ENCODE assay signal across 13 cellular contexts in the genomic region with DNA sequence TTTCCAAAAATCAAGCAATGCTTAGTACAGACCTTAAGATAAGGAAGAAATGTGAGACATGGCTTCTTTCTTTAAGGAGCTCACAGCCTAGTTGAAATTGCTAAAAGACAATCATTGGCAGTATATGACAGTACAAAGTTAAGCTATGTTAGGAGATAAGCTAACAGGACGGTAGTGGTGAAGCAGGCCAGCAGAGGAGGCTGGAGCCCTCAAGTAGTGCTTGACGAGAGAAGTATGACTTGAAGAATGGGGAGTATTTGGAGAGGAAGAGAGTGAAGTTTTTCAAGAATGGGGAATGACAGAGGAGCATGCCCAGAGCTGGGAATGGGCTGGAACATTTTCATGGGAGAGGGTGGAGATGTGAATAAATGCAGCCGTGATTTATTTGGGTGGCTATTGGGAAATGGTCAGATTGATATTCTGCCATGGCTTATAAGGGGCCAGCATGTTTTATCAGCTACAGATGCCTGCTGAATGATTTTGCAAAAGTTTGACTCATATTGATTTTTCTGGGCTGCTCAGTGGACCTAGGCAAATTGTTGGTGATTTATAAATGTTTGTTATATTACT. TPM values are rescaled to one million over a fixed set of nuclear protein-coding genes. Genes with fewer than 3 reads are reported as not detected.
DNase-seq lines count a peak whose midpoint lies in the region; ATAC-seq, FAIRE-seq and TF ChIP-seq lines count a peak whose summit lies in the region.
"Had no signal": no experiment of that assay in that cellular context is flagged by ENCODE, and none has a peak within 500 bp of the region (broad histone marks: within the 10 kb centered on the region; RNA-seq: fewer than 3 reads in every experiment).

No MANE protein-coding gene starts in this region.

- H3K27me3 ChIP-seq in H7 (ENCODE audit: control insufficient read depth, insufficient read depth, low read length) (no peaks in the 10 kb centered on the region), keratinocyte (ENCODE audit: control insufficient read depth, extremely low read depth, insufficient read depth, low read length) (no peaks in the 10 kb centered on the region), smooth muscle cell (ENCODE audit: low read depth) (no peaks in the 10 kb centered on the region)
- H3K27me3 ChIP-seq: dorsolateral prefrontal cortex, uterus had no signal

- H3K27me3 Mint-ChIP-seq in MCF 10A (ENCODE audit: insufficient read depth, unreplicated experiment) = no peaks in the 10 kb centered on the region
- no peaks in the 10 kb centered on the region for H3K27me3 Mint-ChIP-seq in stimulated activated naive CD8-positive, alpha-beta T cell treated with anti-CD3 and anti-CD28 coated beads, Interleukin-15, amount 100 ng/mL, for 72 hours
- H3K27me3 Mint-ChIP-seq: activated T-cell treated with anti-CD3 and anti-CD28 coated beads, Interleukin-2, amount 50 U/mL, for 24 hours; memory B cell had no signal

- H3K27ac ChIP-seq in keratinocyte (ENCODE audit: control insufficient read depth, insufficient read depth, low read length) (peak overlapping the region; percentile 17), smooth muscle cell (ENCODE audit: low read depth) (peak overlapping the region; percentile 98), kidney (ENCODE audit: low read depth in 2 of 2, low read length in 2 of 2) (peak overlapping the region in 1 of 2 donors; percentile 52)

- CTCF ChIA-PET in MCF 10A (lab: Yijun Ruan, JAX) = interaction anchor here (0.7 to 2.8 kb wide), 7 partner anchors 9 to 99 kb away, joined by 3 to 19 read pairs (median 8); partner anchors contain the start of gene LURAP1L

- intact Hi-C loops in MCF 10A (cut with micrococcal nuclease) (no loop called here), kidney (cut with DNase I) (no loop called here)

- no peak for ATAC-seq in stimulated activated naive CD8-positive, alpha-beta T cell treated with anti-CD3 and anti-CD28 coated beads, Interleukin-15, amount 100 ng/mL, for 72 hours

- peaks cover 43% of the 10 kb centered on the region for H3K4me1 Mint-ChIP-seq in MCF 10A (ENCODE audit: insufficient read depth, unreplicated experiment)
- no peaks in the 10 kb centered on the region for H3K4me1 Mint-ChIP-seq in stimulated activated naive CD8-positive, alpha-beta T cell treated with anti-CD3 and anti-CD28 coated beads, Interleukin-15, amount 100 ng/mL, for 72 hours
- H3K4me1 Mint-ChIP-seq: memory B cell had no signal

- no peak overlapping the region for H3K4me2 ChIP-seq in keratinocyte (ENCODE audit: control insufficient read depth, extremely low read depth, insufficient read depth, low read depth, low read length)
- H3K4me2 ChIP-seq in smooth muscle cell = peak overlapping the region; percentile 41

- POLR2A ChIA-PET in MCF 10A (lab: Yijun Ruan, JAX) = interaction anchor here (0.9 to 7.3 kb wide), 9 partner anchors 9 to 58 kb away, joined by 3 to 242 read pairs (median 4); partner anchors contain the start of gene LURAP1L

- H3K9ac ChIP-seq in keratinocyte (ENCODE audit: control insufficient read depth, extremely low read depth, insufficient read depth, low read length) (peak overlapping the region; percentile 3), smooth muscle cell (ENCODE audit: low read depth) (no peak overlapping the region), kidney (ENCODE audit: low read length in 2 of 2) (no peak overlapping the region)

- WGBS in smooth muscle cell (ENCODE audit: low lambda C conversion rate) = 47% methylated on average over 3 of the region's 3 CpGs

- DNase-seq in H7 (peak; percentile 9), MCF 10A (ENCODE audit: unreplicated experiment) (peak; percentile 11), keratinocyte (ENCODE audit: low read depth, low spot score) (no peak), smooth muscle cell (lab: John Stamatoyannopoulos, UW; ENCODE audit: unreplicated experiment) (no peak), kidney (no peak), GOT3 (lab: John Stamatoyannopoulos, UW) (no peak), G401 (ENCODE audit: low spot score) (no peak)
- DNase-seq in stimulated activated naive CD8-positive, alpha-beta T cell treated with anti-CD3 and anti-CD28 coated beads, Interleukin-15, amount 100 ng/mL, for 72 hours = no peak
- DNase-seq: activated T-cell treated with anti-CD3 and anti-CD28 coated beads, Interleukin-2, amount 50 U/mL, for 24 hours; dorsolateral prefrontal cortex; uterus had no signal

- TF ChIP-seq CTCF in MCF 10A (IDR thresholded peaks at IDR 0.05; ENCODE audit: unreplicated experiment) = no peak
- peak in 1 of 3 experiments; percentile 10 for TF ChIP-seq CTCF in keratinocyte (optimal IDR thresholded peaks at IDR 0.05 in 1 of 3, IDR thresholded peaks at IDR 0.05 in 1 of 3, conservative IDR thresholded peaks at IDR 0.05 in 1 of 3; ENCODE audit: extremely low read depth in 1 of 3, insufficient read depth in 2 of 3, low read length in 3 of 3)
- no peak for TF ChIP-seq CTCF in smooth muscle cell (IDR thresholded peaks at IDR 0.05; ENCODE audit: borderline replicate concordance, insufficient read depth, poor library complexity, severe bottlenecking)
- no peak for TF ChIP-seq CTCF in kidney (IDR thresholded peaks at IDR 0.05; ENCODE audit: borderline replicate concordance, extremely low read depth, insufficient read depth)

- H3K9me3 Mint-ChIP-seq in MCF 10A (ENCODE audit: unreplicated experiment) = no peaks in the 10 kb centered on the region
- H3K9me3 Mint-ChIP-seq in stimulated activated naive CD8-positive, alpha-beta T cell treated with anti-CD3 and anti-CD28 coated beads, Interleukin-15, amount 100 ng/mL, for 72 hours = peaks cover 4 to 18% of the 10 kb centered on the region in 2 donors

- H3K9me3 ChIP-seq in keratinocyte (ENCODE audit: control insufficient read depth, low read depth, low read length) (no peaks in the 10 kb centered on the region), smooth muscle cell (replicated peaks; ENCODE audit: low read depth) (no peaks in the 10 kb centered on the region), kidney (ENCODE audit: control insufficient read depth in 1 of 2, low read length in 2 of 2) (no peaks in the 10 kb centered on the region)
- H3K9me3 ChIP-seq: uterus had no signal

- peaks cover 21% of the 10 kb centered on the region for H3K4me1 ChIP-seq in keratinocyte (ENCODE audit: control insufficient read depth, extremely low read depth, insufficient read depth, low read length)
- peaks cover 7% of the 10 kb centered on the region for H3K4me1 ChIP-seq in smooth muscle cell (ENCODE audit: low read depth)
- peaks cover 0 to 4% of the 10 kb centered on the region in 2 donors for H3K4me1 ChIP-seq in kidney (ENCODE audit: control insufficient read depth in 1 of 2, insufficient read depth in 1 of 2, low read depth in 1 of 2, low read length in 2 of 2)
- H3K4me1 ChIP-seq: uterus had no signal

- FAIRE-seq in keratinocyte (lab: Jason Lieb, UNC) (peak; percentile 17), kidney (lab: Jason Lieb, UNC) (no peak)

- no peaks in the 10 kb centered on the region for H4K20me1 ChIP-seq in keratinocyte (ENCODE audit: control insufficient read depth, extremely low read depth, insufficient read depth, low read length)
- H4K20me1 ChIP-seq in smooth muscle cell (ENCODE audit: low read depth) = no peaks in the 10 kb centered on the region

- H3K9me1 ChIP-seq in keratinocyte (ENCODE audit: control insufficient read depth, extremely low read depth, insufficient read depth, low read length) = no peaks in the 10 kb centered on the region

- no peak overlapping the region for H3K4me3 Mint-ChIP-seq in MCF 10A (ENCODE audit: unreplicated experiment)
- no peak overlapping the region for H3K4me3 Mint-ChIP-seq in stimulated activated naive CD8-positive, alpha-beta T cell treated with anti-CD3 and anti-CD28 coated beads, Interleukin-15, amount 100 ng/mL, for 72 hours
- H3K4me3 Mint-ChIP-seq: activated T-cell treated with anti-CD3 and anti-CD28 coated beads, Interleukin-2, amount 50 U/mL, for 24 hours; memory B cell had no signal

- H3K36me3 ChIP-seq in H7 (replicated peaks; ENCODE audit: control insufficient read depth, insufficient read depth, low read length) = no peaks in the 10 kb centered on the region
- no peaks in the 10 kb centered on the region for H3K36me3 ChIP-seq in keratinocyte (ENCODE audit: control insufficient read depth in 2 of 2, extremely low read depth in 1 of 2, insufficient read depth in 2 of 2, low read length in 2 of 2)
- H3K36me3 ChIP-seq in smooth muscle cell (ENCODE audit: low read depth) = no peaks in the 10 kb centered on the region
- no peaks in the 10 kb centered on the region for H3K36me3 ChIP-seq in kidney (ENCODE audit: control insufficient read depth in 1 of 2, insufficient read depth in 2 of 2, low read length in 2 of 2)
- H3K36me3 ChIP-seq: uterus had no signal

- BruUV-seq in MCF 10A (replicated peaks; lab: Mats Ljungman, UMichigan) = no TSS peak

- H3K4me3 ChIP-seq in H7 (ENCODE audit: insufficient read depth, low read depth, low read length) (no peak overlapping the region), keratinocyte (ENCODE audit: control insufficient read depth in 2 of 3, extremely low read depth in 1 of 3, insufficient read depth in 2 of 3, low read depth in 1 of 3, low read length in 3 of 3) (no peak overlapping the region), smooth muscle cell (no peak overlapping the region), kidney (ENCODE audit: low read length in 2 of 2) (no peak overlapping the region)
- H3K4me3 ChIP-seq: uterus had no signal

- no peak overlapping the region for H2AFZ ChIP-seq in keratinocyte (ENCODE audit: control insufficient read depth, low read length)
- no peak overlapping the region for H2AFZ ChIP-seq in smooth muscle cell (ENCODE audit: low read depth)

- H3K79me2 ChIP-seq in keratinocyte (ENCODE audit: control insufficient read depth, insufficient read depth, low read length) (no peaks in the 10 kb centered on the region), smooth muscle cell (ENCODE audit: low read depth) (peaks cover 43% of the 10 kb centered on the region)

- peaks cover 15% of the 10 kb centered on the region for H3F3A ChIP-seq in smooth muscle cell (ENCODE audit: low read depth)

- dilution Hi-C loops in keratinocyte (cut with MboI; ENCODE audit: extremely low pct_ligation_motif_present, low sequenced_read_pairs) = no loop called here

- H3K27ac Mint-ChIP-seq in MCF 10A (ENCODE audit: low read depth, unreplicated experiment) = peak overlapping the region; percentile 97
- no peak overlapping the region for H3K27ac Mint-ChIP-seq in stimulated activated naive CD8-positive, alpha-beta T cell treated with anti-CD3 and anti-CD28 coated beads, Interleukin-15, amount 100 ng/mL, for 72 hours
- H3K27ac Mint-ChIP-seq: activated T-cell treated with anti-CD3 and anti-CD28 coated beads, Interleukin-2, amount 50 U/mL, for 24 hours; memory B cell had no signal

- H3K36me3 Mint-ChIP-seq in MCF 10A (ENCODE audit: insufficient read depth, unreplicated experiment) = peaks cover 10% of the 10 kb centered on the region
- H3K36me3 Mint-ChIP-seq: memory B cell had no signal

- in situ Hi-C loops in G401 (cut with HindIII; ENCODE audit: low sequenced_read_pairs) = no loop called here

RNA-seq across cellular contexts. Expression of gene LURAP1L, which starts 43.7 kb away (rescaled TPM):
- 0.90 and 1.7 TPM in 2 replicates for total RNA-seq in H7 (2014; rRNA removed; shearing (Covaris generic))
- 59.2 and 80.4 TPM in 2 replicates for total RNA-seq in MCF 10A (2022)
- 11.9 to 42.7 TPM (median 25.0 TPM) in 3 replicates for polyA plus RNA-seq in keratinocyte
- 34.2 TPM for polyA plus RNA-seq in keratinocyte (2011; ENCODE audit: low read depth)
- 17.4 and 18.7 TPM in 2 replicates for polyA plus RNA-seq in keratinocyte (2011; cell fraction: cytosol; rRNA removed)
- polyA plus RNA-seq in keratinocyte (2011; cell fraction: nucleus; rRNA removed) = 52.9 and 62.6 TPM in 2 replicates
- polyA plus RNA-seq in keratinocyte (2012; ENCODE audit: low replicate concordance) = 8.0 and 35.9 TPM in 2 replicates
- polyA minus RNA-seq in keratinocyte = 9.9 to 62.2 TPM (median 26.1 TPM) in 3 replicates
- polyA minus RNA-seq in keratinocyte (2011; cell fraction: cytosol; rRNA and poly(A)+ RNA removed) = 20.3 TPM
- 37.4 and 60.2 TPM in 2 replicates for polyA minus RNA-seq in keratinocyte (2011; cell fraction: nucleus; rRNA and poly(A)+ RNA removed)
- total RNA-seq in smooth muscle cell = 24.6 and 27.6 TPM in 2 replicates
- polyA plus RNA-seq in smooth muscle cell = 22.8 and 25.5 TPM in 2 replicates
- total RNA-seq in kidney = 11.1 TPM
- polyA plus RNA-seq in kidney (ENCODE audit: insufficient read depth, low read depth, low replicate concordance) = 3.8 TPM
- total RNA-seq in G401 (2014; rRNA removed; shearing (Covaris generic)) = not detected in 2 replicates
- total RNA-seq: T-helper 2 cell treated with Interferon-gamma antibody and Interleukin-4, amounts not matched to agents 100 ng/mL and 5 ng/mL, for 36 hours had no signal

Comparison
In these comparisons a context has a peak if more than half of its experiments do, and no peak if none do; other contexts are left out.
1. DNase-seq: peak in H7 (single experiment) and MCF 10A (single experiment); none in keratinocyte (single experiment), smooth muscle cell (single experiment), kidney (single experiment), GOT3 (single experiment), G401 (single experiment) and stimulated activated naive CD8-positive, alpha-beta T cell treated with anti-CD3 and anti-CD28 coated beads, Interleukin-15, amount 100 ng/mL, for 72 hours (0 of 2).